20 cellular contexts compared by ENCODE assay signal in the genomic region with DNA sequence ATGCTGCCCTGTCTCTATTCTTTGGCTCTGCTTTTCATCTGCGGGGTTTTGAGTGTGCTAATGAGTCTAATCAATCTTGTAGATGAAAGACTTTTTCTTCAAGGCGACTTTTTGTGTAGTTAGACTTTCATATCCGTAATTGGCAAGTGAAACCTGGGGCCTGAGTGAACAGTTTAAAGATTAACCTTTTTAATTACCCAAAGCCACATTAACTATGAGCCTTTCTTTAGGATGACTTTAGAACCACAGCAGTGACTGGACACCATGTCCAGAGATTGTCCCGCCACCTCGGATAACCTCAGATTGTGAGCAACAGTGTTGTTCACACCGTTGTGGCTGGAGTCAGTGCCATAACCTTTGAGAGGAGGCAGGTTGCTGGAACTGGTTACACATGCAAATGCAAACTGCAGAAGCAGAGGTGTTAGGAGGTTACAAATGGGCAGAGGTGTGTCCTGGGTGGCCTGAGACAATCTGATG. TPM values are rescaled to one million over a fixed set of nuclear protein-coding genes. Genes with fewer than 3 reads are reported as not detected.
DNase-seq lines count a peak whose midpoint lies in the region; ATAC-seq, FAIRE-seq and TF ChIP-seq lines count a peak whose summit lies in the region.
"Had no signal": no experiment of that assay in that cellular context is flagged by ENCODE, and none has a peak within 500 bp of the region (broad histone marks: within the 10 kb centered on the region; RNA-seq: fewer than 3 reads in every experiment).

No MANE protein-coding gene starts in this region.

- no peak overlapping the region for H3K27ac Mint-ChIP-seq in astrocyte (ENCODE audit: unreplicated experiment)
- H3K27ac Mint-ChIP-seq: B cell; CD4-positive, CD25-positive, alpha-beta regulatory T cell had no signal

- H3K4me1 ChIP-seq in astrocyte (ENCODE audit: insufficient read depth, low read length): no peaks in the 10 kb centered on the region
- H3K4me1 ChIP-seq: Peyer's patch had no signal

- no peaks in the 10 kb centered on the region for H3K79me2 ChIP-seq in astrocyte (ENCODE audit: insufficient read depth, low read length)

- H3K4me3 ChIP-seq in astrocyte (ENCODE audit: insufficient read depth, low read depth, low read length): no peak overlapping the region
- H3K4me3 ChIP-seq: Peyer's patch, SK-N-MC had no signal

- intact Hi-C loops in left colon (cut with DNase I, micrococcal nuclease): no loop called here

- peaks cover 2% of the 10 kb centered on the region for H3K9me3 Mint-ChIP-seq in astrocyte (ENCODE audit: unreplicated experiment)

- FAIRE-seq in astrocyte (lab: Jason Lieb, UNC): no peak
- FAIRE-seq: H54 had no signal

- H3K27me3 Mint-ChIP-seq in astrocyte (ENCODE audit: low read depth, unreplicated experiment): peaks cover 16% of the 10 kb centered on the region

- H3K9ac ChIP-seq in astrocyte (ENCODE audit: low read length): no peak overlapping the region
- H3K9ac ChIP-seq: KMS-11 had no signal

- H3K9me3 ChIP-seq in astrocyte (ENCODE audit: insufficient read depth, low read depth, low read length): no peaks in the 10 kb centered on the region
- H3K9me3 ChIP-seq: Peyer's patch had no signal

- H3K27me3 ChIP-seq in astrocyte (ENCODE audit: insufficient read depth, low read length): peaks cover 4% of the 10 kb centered on the region
- H3K27me3 ChIP-seq: Peyer's patch had no signal

- peak; percentile 12 for DNase-seq in astrocyte (ENCODE audit: low read depth)
- DNase-seq in left colon: no peak
- DNase-seq in Ammon's horn (ENCODE audit: low spot score): no peak
- no peak for DNase-seq in activated naive CD4-positive, alpha-beta T cell (lab: John Stamatoyannopoulos, UW)
- DNase-seq in anterior cingulate cortex (lab: John Stamatoyannopoulos, UW): no peak
- DNase-seq in HPDE6-E6E7 (ENCODE audit: extremely low spot score): no peak
- DNase-seq: CD4-positive, CD25-positive, alpha-beta regulatory T cell; DMS53; NCI-H1048; NCI-H146; NCI-H2081 treated with DMSO at 0.1 percent for 48 hours; NCI-H510A; NCI-H774; Peyer's patch had no signal

- H3K4me2 ChIP-seq in astrocyte (ENCODE audit: low read length): no peak overlapping the region
- H3K4me2 ChIP-seq: KMS-11 had no signal

- H4K20me1 ChIP-seq in astrocyte (ENCODE audit: insufficient read depth, low read length): no peaks in the 10 kb centered on the region

- no peaks in the 10 kb centered on the region for H3K36me3 ChIP-seq in astrocyte (ENCODE audit: insufficient read depth, low read length)
- H3K36me3 ChIP-seq: Peyer's patch had no signal

- H3K36me3 Mint-ChIP-seq in astrocyte (ENCODE audit: low read depth, unreplicated experiment): peaks cover 3% of the 10 kb centered on the region
- H3K36me3 Mint-ChIP-seq: CD4-positive, CD25-positive, alpha-beta regulatory T cell had no signal

- no peak for TF ChIP-seq CTCF in astrocyte (IDR thresholded peaks at IDR 0.05; ENCODE audit: insufficient read depth, low read depth, low read length)

- ATAC-seq in GM19372 (IDR thresholded peaks at IDR 0.05; ENCODE audit: low read depth, unreplicated experiment): peak; percentile 67
- ATAC-seq in left colon: peak; percentile 88
- ATAC-seq: Right ventricle myocardium inferior had no signal

- no peaks in the 10 kb centered on the region for H3K4me1 Mint-ChIP-seq in astrocyte (ENCODE audit: low read depth, unreplicated experiment)
- H3K4me1 Mint-ChIP-seq: B cell; CD4-positive, CD25-positive, alpha-beta regulatory T cell had no signal

- no peak overlapping the region for H2AFZ ChIP-seq in astrocyte (ENCODE audit: low read depth, low read length)

- H3K4me3 Mint-ChIP-seq in astrocyte (ENCODE audit: unreplicated experiment): no peak overlapping the region
- H3K4me3 Mint-ChIP-seq: B cell; CD4-positive, CD25-positive, alpha-beta regulatory T cell had no signal

- no peak overlapping the region for H3K27ac ChIP-seq in astrocyte (ENCODE audit: low read depth, low read length)
- H3K27ac ChIP-seq: KMS-11, Peyer's patch, SK-N-MC had no signal

RNA-seq across cellular contexts. Expression of gene SIAH3, which starts 58.7 kb away (rescaled TPM):
- 0.07 TPM in 1 of 2 replicates, not detected in the other for total RNA-seq in astrocyte
- not detected for total RNA-seq in left colon
- total RNA-seq: B cell; CD4-positive, CD25-positive, alpha-beta regulatory T cell; Peyer's patch had no signal
